ENCODE assay signal across 12 cellular contexts in genomic region chr12:120093592-120094355, GRCh38. TPM values are rescaled to one million over a fixed set of nuclear protein-coding genes. Genes with fewer than 3 reads are reported as not detected.
DNase-seq lines count a peak whose midpoint lies in the region; ATAC-seq, FAIRE-seq and TF ChIP-seq lines count a peak whose summit lies in the region.
"Had no signal": no experiment of that assay in that cellular context is flagged by ENCODE, and none has a peak within 500 bp of the region (broad histone marks: within the 10 kb centered on the region; RNA-seq: fewer than 3 reads in every experiment).

No MANE protein-coding gene starts in this region.

- POLR2A ChIA-PET in CD8-positive, alpha-beta memory T cell (lab: Charles Lee) = interaction anchor here (1.4 kb wide), 1 partner anchor 105 kb away, joined by 4 read pairs; the partner anchor contains the start of gene BICDL1

- no peaks in the 10 kb centered on the region for H3K4me1 ChIP-seq in CD8-positive, alpha-beta memory T cell (ENCODE audit: insufficient read depth, low read length)
- H3K4me1 ChIP-seq in HUES64 (ENCODE audit: insufficient read depth, low read length) (peaks cover 32% of the 10 kb centered on the region), mesenchymal stem cell (ENCODE audit: control insufficient read depth, insufficient read depth, low read depth, low read length) (peaks cover 26% of the 10 kb centered on the region)

- no peak overlapping the region for H2BK120ac ChIP-seq in mesenchymal stem cell (ENCODE audit: low read depth, low read length)

- H3K36me3 ChIP-seq in CD8-positive, alpha-beta memory T cell (ENCODE audit: insufficient read depth, low read length) = peaks cover 32% of the 10 kb centered on the region
- H3K36me3 ChIP-seq in HUES64 (ENCODE audit: insufficient read depth, low read length) (peaks cover 20% of the 10 kb centered on the region), mesenchymal stem cell (ENCODE audit: control insufficient read depth in 1 of 2, insufficient read depth in 2 of 2, low read depth in 1 of 2, low read length in 2 of 2) (peaks cover 71 to 81% of the 10 kb centered on the region in 2 experiments)

- peaks cover 2 to 20% (median 6%) of the 10 kb centered on the region in 3 donors for H3K4me1 Mint-ChIP-seq in CD8-positive, alpha-beta memory T cell
- H3K4me1 Mint-ChIP-seq in activated T-helper 17 cell treated with anti-CD3 and anti-CD28 coated beads, Interleukin-2, amount 50 U/mL, for 72 hours = peaks cover 3% of the 10 kb centered on the region

- H3K9ac ChIP-seq in HUES64 (ENCODE audit: low read depth, low read length) (peak overlapping the region; percentile 48), mesenchymal stem cell (ENCODE audit: low read length) (no peak overlapping the region)

- peak overlapping the region in 5 of 8 donors; percentile 47 to 88 (median 61) for H3K27ac Mint-ChIP-seq in CD8-positive, alpha-beta memory T cell
- H3K27ac Mint-ChIP-seq in activated T-helper 17 cell treated with anti-CD3 and anti-CD28 coated beads, Interleukin-2, amount 50 U/mL, for 72 hours = no peak overlapping the region

- H2BK12ac ChIP-seq in mesenchymal stem cell (ENCODE audit: low read length in 2 of 2) = peak overlapping the region in 1 of 2 experiments; percentile 15

- no peaks in the 10 kb centered on the region for H3K9me3 ChIP-seq in CD8-positive, alpha-beta memory T cell (ENCODE audit: low read length)
- H3K9me3 ChIP-seq in HUES64 (ENCODE audit: insufficient read depth, low read depth, low read length) = no peaks in the 10 kb centered on the region
- no peaks in the 10 kb centered on the region for H3K9me3 ChIP-seq in mesenchymal stem cell (ENCODE audit: control insufficient read depth, low read length)

- H3K4ac ChIP-seq in mesenchymal stem cell (ENCODE audit: low read depth in 1 of 2, low read length in 2 of 2) = peak overlapping the region in 1 of 2 experiments; percentile 76

- H2BK5ac ChIP-seq in mesenchymal stem cell (ENCODE audit: low read depth, low read length, poor library complexity, severe bottlenecking) = no peak overlapping the region

- H2BK15ac ChIP-seq in mesenchymal stem cell (ENCODE audit: low read depth, poor library complexity, severe bottlenecking) = no peak overlapping the region

- peaks cover 31% of the 10 kb centered on the region for H3K79me1 ChIP-seq in mesenchymal stem cell (replicated peaks; ENCODE audit: low read length, poor library complexity, severe bottlenecking)

- H2AFZ ChIP-seq in mesenchymal stem cell (ENCODE audit: low read depth, low read length) = no peak overlapping the region

- peak; percentile 31 for ATAC-seq in activated T-helper 17 cell treated with anti-CD3 and anti-CD28 coated beads, Interleukin-2, amount 50 U/mL, for 72 hours (replicated peaks)
- no peak for ATAC-seq in HG02973 (IDR thresholded peaks at IDR 0.05; ENCODE audit: unreplicated experiment)
- ATAC-seq: HCT116 had no signal

- TF ChIP-seq POLR2A in H54 (IDR thresholded peaks at IDR 0.05; ENCODE audit: low read depth, low read length) = no peak

- no peak overlapping the region for H3K27ac ChIP-seq in CD8-positive, alpha-beta memory T cell (ENCODE audit: low read depth, low read length)
- peak overlapping the region; percentile 87 for H3K27ac ChIP-seq in HUES64 (ENCODE audit: low read depth, low read length)
- peak overlapping the region; percentile 11 for H3K27ac ChIP-seq in mesenchymal stem cell (ENCODE audit: low read length, poor library complexity, severe bottlenecking)

- H3K27me3 Mint-ChIP-seq in CD8-positive, alpha-beta memory T cell = no peaks in the 10 kb centered on the region
- no peaks in the 10 kb centered on the region for H3K27me3 Mint-ChIP-seq in activated T-helper 17 cell treated with anti-CD3 and anti-CD28 coated beads, Interleukin-2, amount 50 U/mL, for 72 hours

- H3K9me3 Mint-ChIP-seq in CD8-positive, alpha-beta memory T cell = no peaks in the 10 kb centered on the region
- H3K9me3 Mint-ChIP-seq in activated T-helper 17 cell treated with anti-CD3 and anti-CD28 coated beads, Interleukin-2, amount 50 U/mL, for 72 hours = no peaks in the 10 kb centered on the region

- H4K91ac ChIP-seq in mesenchymal stem cell (ENCODE audit: low read length) = peak overlapping the region; percentile 16

- peak overlapping the region; percentile 54 for H4K8ac ChIP-seq in mesenchymal stem cell (ENCODE audit: low read length)

- no peak for FAIRE-seq in H54 (lab: Jason Lieb, UNC)
- FAIRE-seq: endometrium, islet of Langerhans had no signal

- no peak for DNase-seq in CD8-positive, alpha-beta memory T cell
- DNase-seq in mesenchymal stem cell = peak; percentile 31
- no peak for DNase-seq in H54 (ENCODE audit: insufficient read length, low spot score)
- no peak for DNase-seq in inferior parietal cortex (ENCODE audit: extremely low spot score)
- DNase-seq in activated CD4-positive, alpha-beta T cell treated with anti-CD3 and anti-CD28 coated beads for 1 hour = no peak
- DNase-seq: NCI-H524 treated with DMSO at 0.1 percent for 48 hours had no signal

- WGBS in HUES64 = 16% methylated on average over 14 of the region's 17 CpGs
- WGBS in mesenchymal stem cell = 32% methylated on average over 12 of the region's 17 CpGs

- peak overlapping the region in 1 of 2 experiments; percentile 47 for H3K23ac ChIP-seq in mesenchymal stem cell (ENCODE audit: low read length in 2 of 2)

- H3K4me3 Mint-ChIP-seq in CD8-positive, alpha-beta memory T cell = no peak overlapping the region
- H3K4me3 Mint-ChIP-seq in activated T-helper 17 cell treated with anti-CD3 and anti-CD28 coated beads, Interleukin-2, amount 50 U/mL, for 72 hours = no peak overlapping the region

- no peak overlapping the region for H3K14ac ChIP-seq in mesenchymal stem cell (ENCODE audit: low read length in 2 of 2)

- peak overlapping the region in 1 of 2 experiments; percentile 41 for H3K18ac ChIP-seq in mesenchymal stem cell (ENCODE audit: low read depth in 1 of 2, low read length in 2 of 2)

- CTCF ChIA-PET in CD8-positive, alpha-beta memory T cell (lab: Charles Lee) = no interaction called here

- H3K4me3 ChIP-seq in CD8-positive, alpha-beta memory T cell (ENCODE audit: low read length) = no peak overlapping the region
- H3K4me3 ChIP-seq in HUES64 (ENCODE audit: low read length) (no peak overlapping the region), mesenchymal stem cell (ENCODE audit: insufficient read depth in 1 of 2, low read depth in 1 of 2, low read length in 2 of 2) (no peak overlapping the region)

- H3K36me3 Mint-ChIP-seq in CD8-positive, alpha-beta memory T cell = peaks cover 0 to 83% (median 8%) of the 10 kb centered on the region in 3 donors
- peaks cover 77% of the 10 kb centered on the region for H3K36me3 Mint-ChIP-seq in activated T-helper 17 cell treated with anti-CD3 and anti-CD28 coated beads, Interleukin-2, amount 50 U/mL, for 72 hours (ENCODE audit: low read depth)

- H2AK5ac ChIP-seq in mesenchymal stem cell (ENCODE audit: low read length, severe bottlenecking) = no peak overlapping the region

- no peak overlapping the region for H3K4me2 ChIP-seq in mesenchymal stem cell (ENCODE audit: low read length, poor library complexity, severe bottlenecking)

- no peaks in the 10 kb centered on the region for H3K27me3 ChIP-seq in CD8-positive, alpha-beta memory T cell (ENCODE audit: insufficient read depth, low read length, poor library complexity, severe bottlenecking)
- H3K27me3 ChIP-seq in HUES64 (ENCODE audit: insufficient read depth, low read length) (no peaks in the 10 kb centered on the region), mesenchymal stem cell (ENCODE audit: control insufficient read depth in 1 of 2, insufficient read depth in 1 of 2, low read length in 2 of 2) (no peaks in the 10 kb centered on the region)

RNA-seq across cellular contexts. Expression of gene RAB35, which starts 22.8 kb away (rescaled TPM):
- 10 to 100 TPM; 66.8 to 77.8 TPM for total RNA-seq in CD8-positive, alpha-beta memory T cell
- polyA plus RNA-seq in CD8-positive, alpha-beta memory T cell = 26.9 TPM
- polyA plus RNA-seq in HUES64 (2013, experiment 1 of 2) = 34.7 TPM
- polyA plus RNA-seq in HUES64 (2013, experiment 2 of 2) = 29.9 TPM
- total RNA-seq in activated T-helper 17 cell treated with anti-CD3 and anti-CD28 coated beads, Interleukin-2, amount 50 U/mL, for 72 hours = 10 to 100 TPM; 43.8 to 76.4 TPM
- polyA plus RNA-seq in mesenchymal stem cell (2013, experiment 1 of 2) = 43.5 TPM
- polyA plus RNA-seq in mesenchymal stem cell (2013, experiment 2 of 2) = 42.8 TPM
